ENCODE assay signal across 15 cellular contexts in genomic region chr6:11349880-11350279, GRCh38.
"Had no signal": no experiment of that assay in that cellular context is flagged by ENCODE, and none has a peak within 500 bp of the region (broad histone marks: within the 10 kb centered on the region; RNA-seq: fewer than 3 reads in every experiment).

No MANE protein-coding gene starts in this region.

- H3K9me3 Mint-ChIP-seq: activated naive CD4-positive, alpha-beta T cell treated with anti-CD3 and anti-CD28 coated beads for 36 hours had no signal

- DNase-seq: activated CD4-positive, alpha-beta T cell treated with anti-CD3 and anti-CD28 coated beads, Interleukin-2, amount 50 U/mL, for 1 hour; activated naive CD4-positive, alpha-beta T cell treated with anti-CD3 and anti-CD28 coated beads for 36 hours; cerebellar nuclear complex; cortex of kidney; effector CD4-positive, alpha-beta T cell; kidney; mesendoderm; nucleus accumbens; SJCRH30; stimulated activated CD4-positive, alpha-beta T cell treated with anti-CD3 and anti-CD28 coated beads, Interleukin-12 subunit alpha, Interleukin-12 subunit beta, amount 100 ng/mL, for 4 hours; stimulated activated CD4-positive, alpha-beta T cell treated with anti-CD3 and anti-CD28 coated beads, Interleukin-1b, Interleukin-23, amount 100 ng/mL, for 48 hours; T1000; testis; upper lobe of right lung had no signal

- H3K4me3 Mint-ChIP-seq: activated naive CD4-positive, alpha-beta T cell treated with anti-CD3 and anti-CD28 coated beads for 36 hours; nephron had no signal

- H3K27ac Mint-ChIP-seq: nephron had no signal
